Comparison of ENCODE assay signal across 8 cellular contexts in the genomic region with DNA sequence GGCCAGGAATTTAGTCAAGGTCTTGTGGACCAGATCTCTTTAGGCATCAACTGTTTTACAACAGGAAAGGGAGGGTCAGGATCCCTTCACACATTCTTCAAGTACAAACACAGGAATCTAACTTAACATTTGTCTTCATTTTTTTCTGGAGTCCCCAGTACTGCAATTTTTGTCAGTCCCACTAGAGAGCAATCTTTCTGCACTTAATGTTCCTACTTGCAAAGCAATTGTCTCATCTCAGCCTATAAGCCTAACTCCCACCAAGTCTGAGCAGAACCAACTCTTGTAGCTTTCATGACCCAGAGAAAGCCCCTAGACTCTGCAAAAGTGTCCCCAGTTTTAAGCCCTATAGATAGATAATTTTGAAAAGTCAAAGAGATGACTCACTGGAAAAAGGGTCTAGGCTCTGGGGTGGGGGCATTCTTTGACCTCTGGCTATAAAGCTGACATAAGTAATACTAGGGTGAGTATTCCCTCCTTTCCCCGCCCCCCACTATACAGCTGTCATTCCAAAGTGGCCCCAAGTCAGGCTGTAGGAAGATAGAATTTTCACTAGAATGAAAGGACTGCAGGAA. TPM values are rescaled to one million over a fixed set of nuclear protein-coding genes. Genes with fewer than 3 reads are reported as not detected.
DNase-seq lines count a peak whose midpoint lies in the region; ATAC-seq, FAIRE-seq and TF ChIP-seq lines count a peak whose summit lies in the region.

No MANE protein-coding gene starts in this region.

- ATAC-seq in body of pancreas (no peak), HepG2 (peak; percentile 49), HG03354 (IDR thresholded peaks at IDR 0.05; ENCODE audit: poor library complexity, severe bottlenecking, unreplicated experiment) (no peak), GM19463 (IDR thresholded peaks at IDR 0.05; ENCODE audit: unreplicated experiment) (no peak), HG02870 (IDR thresholded peaks at IDR 0.05; ENCODE audit: unreplicated experiment) (no peak)

- H3K9me3 ChIP-seq in body of pancreas (no peaks in the 10 kb centered on the region), HepG2 (ENCODE audit: low read length) (no peaks in the 10 kb centered on the region)

- H3K27me3 ChIP-seq in HL-60 (ENCODE audit: insufficient read depth, poor library complexity, severe bottlenecking) = no peaks in the 10 kb centered on the region
- no peaks in the 10 kb centered on the region for H3K27me3 ChIP-seq in body of pancreas
- peaks cover 3 to 9% of the 10 kb centered on the region in 2 experiments; a peak in 3 of 5 replicates for H3K27me3 ChIP-seq in HepG2 (ENCODE audit: control insufficient read depth in 1 of 2, insufficient read depth in 2 of 2, low read length in 2 of 2)

- FAIRE-seq in HepG2 (lab: Jason Lieb, UNC) = peak; percentile 85

- H3K4me3 ChIP-seq in HL-60 (replicated peaks; ENCODE audit: insufficient read depth, low read length) (no peak overlapping the region), body of pancreas (no peak overlapping the region), HepG2 (replicated peaks in 1 of 3; ENCODE audit: insufficient read depth in 1 of 3, low read depth in 2 of 3, low read length in 3 of 3) (peak overlapping the region in 1 of 3 experiments; percentile 7; a peak in 1 of 6 replicates)

- DNase-seq in DMS153 (lab: John Stamatoyannopoulos, UW) = peak; percentile 33
- peak in 1 of 2 experiments; percentile 59 for DNase-seq in HL-60 (ENCODE audit: low read depth in 1 of 2, low spot score in 1 of 2)
- DNase-seq in NOMO-1 treated with DMSO at 0.1 percent for 48 hours (lab: John Stamatoyannopoulos, UW; ENCODE audit: unreplicated experiment) = peak; percentile 81
- DNase-seq in body of pancreas = no peak
- DNase-seq in HepG2 (ENCODE audit: low spot score) = peak; percentile 59

- no peak overlapping the region for H2AFZ ChIP-seq in HepG2 (ENCODE audit: low read length)

- H3K27ac ChIP-seq in HL-60 (replicated peaks) (no peak overlapping the region), body of pancreas (no peak overlapping the region), HepG2 (ENCODE audit: extremely low read length, insufficient read depth, low read length) (no peak overlapping the region)

- CTCF ChIA-PET in HepG2 (lab: Yijun Ruan, JAX; ENCODE audit: low intra/inter-chr PET ratio, low total read pairs) = interaction anchor here (1.1 to 4.6 kb wide), 3 partner anchors 54 to 104 kb away, joined by 3 to 72 read pairs (median 4); no protein-coding TSS in a partner anchor

- peak; percentile 46; the same call in 1 of the 2 replicates for TF ChIP-seq RAD21 in HepG2 (CRISPR knock-in tag; IDR thresholded peaks at IDR 0.05)

- H3K9ac ChIP-seq in HepG2 (ENCODE audit: insufficient read depth, low read depth, low read length) = no peak overlapping the region

- BruUV-seq in HepG2 (replicated peaks; lab: Mats Ljungman, UMichigan) = no TSS peak

- H3K36me3 ChIP-seq in body of pancreas (replicated peaks in 1 of 2; ENCODE audit: insufficient read depth in 1 of 2, low read depth in 2 of 2) = no peaks in the 10 kb centered on the region
- peaks cover 6 to 16% of the 10 kb centered on the region in 2 experiments for H3K36me3 ChIP-seq in HepG2 (replicated peaks in 1 of 2; ENCODE audit: control insufficient read depth in 1 of 2, insufficient read depth in 2 of 2, low read length in 2 of 2)

- H3K4me1 ChIP-seq in body of pancreas (peaks cover 14% of the 10 kb centered on the region), HepG2 (ENCODE audit: insufficient read depth, low read length) (peaks cover 42% of the 10 kb centered on the region)

- H3K4me2 ChIP-seq in HepG2 (ENCODE audit: low read depth, low read length) = peak overlapping the region; percentile 66

- POLR2A ChIA-PET in HepG2 (lab: Yijun Ruan, JAX) = interaction anchor here (0.5 to 1.7 kb wide), 4 partner anchors 10 to 314 kb away, joined by 3 to 7 read pairs (median 4); no protein-coding TSS in a partner anchor

- TF ChIP-seq CTCF in HL-60 (IDR thresholded peaks at IDR 0.05; ENCODE audit: insufficient read depth, low read length) (peak; percentile 62), body of pancreas (IDR thresholded peaks at IDR 0.05) (peak in 5 of 7 experiments; percentile 12 to 56 (median 38)), HepG2 (CRISPR knock-in tag; IDR thresholded peaks at IDR 0.05) (peak; percentile 79)

- H4K20me1 ChIP-seq in HepG2 (ENCODE audit: insufficient read depth, low read length) = no peaks in the 10 kb centered on the region

- no peak for TF ChIP-seq EP300 in HepG2 (IDR thresholded peaks at IDR 0.05; ENCODE audit: low read depth in 2 of 2, low read length in 2 of 2)
- no peak for TF ChIP-seq EP300 in HepG2 (CRISPR knock-in tag; IDR thresholded peaks at IDR 0.05; ENCODE audit: borderline replicate concordance)

- peaks cover 14% of the 10 kb centered on the region for H3K79me2 ChIP-seq in HepG2 (ENCODE audit: insufficient read depth, low read length)

- 10 to 25% methylated on average over 1 of the region's 1 CpG for WGBS in body of pancreas, 2 donors
- 0% methylated on average over 1 of the region's 1 CpG for WGBS in HepG2 (ENCODE audit: low lambda C conversion rate)

- TF ChIP-seq POLR2A in body of pancreas (IDR thresholded peaks at IDR 0.05) = no peak
- no peak for TF ChIP-seq POLR2A in HepG2 (IDR thresholded peaks at IDR 0.05; ENCODE audit: insufficient read depth in 1 of 2, low read depth in 2 of 2, low read length in 2 of 2)

- in situ Hi-C loops in HepG2 (cut with HindIII; ENCODE audit: extremely low pct_ligation_motif_present, low pct_unique_long_range_greater_than_20kb) = loop anchor here (5.0 kb wide), 2 partner anchors 44 to 104 kb away; partner anchors contain the start of genes MYO1A and STAT6

- intact Hi-C loops in body of pancreas (cut with DNase I) = no loop called here
- intact Hi-C loops in HepG2 (cut with micrococcal nuclease; ENCODE audit: unreplicated experiment) = loop anchor here (1.0 to 2.0 kb wide), 2 partner anchors 54 to 105 kb away; no protein-coding TSS in a partner anchor

RNA-seq across cellular contexts. Expression of gene ZBTB39, which starts 1.9 kb away (rescaled TPM):
- total RNA-seq in body of pancreas (1 to 10 TPM; 3.6 to 5.2 TPM), HepG2 (2016; rRNA removed; fragmentation: Illumina TruSeq; extraction: Trizol) (6.5 and 8.1 TPM in 2 replicates)
- total RNA-seq in HepG2 (2016; cell fraction: cytosol; rRNA removed; fragmentation: Illumina TruSeq; extraction: Trizol; ENCODE audit: low read depth) = 0.79 and 0.91 TPM in 2 replicates
- total RNA-seq in HepG2 (2016; cell fraction: insoluble cytoplasmic fraction; rRNA removed; fragmentation: Illumina TruSeq; extraction: Trizol) = 6.5 and 7.2 TPM in 2 replicates
- total RNA-seq in HepG2 (2016; cell fraction: membrane; rRNA removed; fragmentation: Illumina TruSeq; extraction: Trizol) = 3.6 and 4.0 TPM in 2 replicates
- 5.7 and 6.7 TPM in 2 replicates for total RNA-seq in HepG2 (2016; cell fraction: nucleus; rRNA removed; fragmentation: Illumina TruSeq; extraction: Trizol)
- polyA plus RNA-seq in HepG2 (2011; rRNA removed) = 6.4 and 6.9 TPM in 2 replicates
- 4.9 and 5.8 TPM in 2 replicates for polyA plus RNA-seq in HepG2 (2011; cell fraction: cytosol; rRNA removed)
- polyA plus RNA-seq in HepG2 (2011; cell fraction: nucleus; rRNA removed) = 7.9 and 8.5 TPM in 2 replicates
- polyA plus RNA-seq in HepG2 (2012) = 4.4 and 4.7 TPM in 2 replicates
- polyA plus RNA-seq in HepG2 (2016; cell fraction: cytosol; fragmentation: Illumina TruSeq; extraction: Trizol; ENCODE audit: low read depth) = 0.19 and 0.26 TPM in 2 replicates
- polyA plus RNA-seq in HepG2 (2016; cell fraction: insoluble cytoplasmic fraction; fragmentation: Illumina TruSeq; extraction: Trizol; ENCODE audit: low read depth) = 4.5 and 5.7 TPM in 2 replicates
- 1.3 and 1.5 TPM in 2 replicates for polyA plus RNA-seq in HepG2 (2016; cell fraction: membrane; fragmentation: Illumina TruSeq; extraction: Trizol; ENCODE audit: low read depth)
- polyA plus RNA-seq in HepG2 (2016; cell fraction: nucleus; fragmentation: Illumina TruSeq; extraction: Trizol; ENCODE audit: insufficient read depth, low read depth) = 7.1 and 8.3 TPM in 2 replicates
- polyA minus RNA-seq in HepG2 (2011; rRNA and poly(A)+ RNA removed; ENCODE audit: low replicate concordance) = 10.0 and 11.4 TPM in 2 replicates
- 6.2 and 6.7 TPM in 2 replicates for polyA minus RNA-seq in HepG2 (2011; cell fraction: cytosol; rRNA and poly(A)+ RNA removed)
- polyA minus RNA-seq in HepG2 (2011; cell fraction: nucleus; rRNA and poly(A)+ RNA removed) = 8.6 and 10.3 TPM in 2 replicates

RNA-seq across cellular contexts. Expression of gene TAC3, which starts 8.1 kb away (rescaled TPM):
- total RNA-seq in body of pancreas (not detected), HepG2 (2016; rRNA removed; fragmentation: Illumina TruSeq; extraction: Trizol) (0.15 TPM in 1 of 2 replicates, not detected in the other)
- total RNA-seq in HepG2 (2016; cell fraction: cytosol; rRNA removed; fragmentation: Illumina TruSeq; extraction: Trizol; ENCODE audit: low read depth) = not detected in 2 replicates
- 0.19 TPM in 1 of 2 replicates, not detected in the other for total RNA-seq in HepG2 (2016; cell fraction: insoluble cytoplasmic fraction; rRNA removed; fragmentation: Illumina TruSeq; extraction: Trizol)
- total RNA-seq in HepG2 (2016; cell fraction: membrane; rRNA removed; fragmentation: Illumina TruSeq; extraction: Trizol) = not detected in 2 replicates
- total RNA-seq in HepG2 (2016; cell fraction: nucleus; rRNA removed; fragmentation: Illumina TruSeq; extraction: Trizol) = not detected in 2 replicates
- polyA plus RNA-seq in HepG2 (2011; rRNA removed) = 0.13 and 0.25 TPM in 2 replicates
- 0.14 TPM in 1 of 2 replicates, not detected in the other for polyA plus RNA-seq in HepG2 (2011; cell fraction: cytosol; rRNA removed)
- polyA plus RNA-seq in HepG2 (2011; cell fraction: nucleus; rRNA removed) = 0.59 and 0.64 TPM in 2 replicates
- 0.21 TPM in 1 of 2 replicates, not detected in the other for polyA plus RNA-seq in HepG2 (2012)
- not detected in 2 replicates for polyA plus RNA-seq in HepG2 (2016; cell fraction: cytosol; fragmentation: Illumina TruSeq; extraction: Trizol; ENCODE audit: low read depth)
- polyA plus RNA-seq in HepG2 (2016; cell fraction: insoluble cytoplasmic fraction; fragmentation: Illumina TruSeq; extraction: Trizol; ENCODE audit: low read depth) = 0.43 TPM in 1 of 2 replicates, not detected in the other
- polyA plus RNA-seq in HepG2 (2016; cell fraction: membrane; fragmentation: Illumina TruSeq; extraction: Trizol; ENCODE audit: low read depth) = not detected in 2 replicates
- polyA plus RNA-seq in HepG2 (2016; cell fraction: nucleus; fragmentation: Illumina TruSeq; extraction: Trizol; ENCODE audit: insufficient read depth, low read depth) = 1.00 TPM in 1 of 2 replicates, not detected in the other
- polyA minus RNA-seq in HepG2 (2011; rRNA and poly(A)+ RNA removed; ENCODE audit: low replicate concordance) = not detected in 2 replicates
- not detected in 2 replicates for polyA minus RNA-seq in HepG2 (2011; cell fraction: cytosol; rRNA and poly(A)+ RNA removed)
- polyA minus RNA-seq in HepG2 (2011; cell fraction: nucleus; rRNA and poly(A)+ RNA removed) = not detected in 2 replicates

RNA-seq across cellular contexts. Expression of gene MYO1A, which starts 41.7 kb away (rescaled TPM):
- total RNA-seq in body of pancreas (1 to 10 TPM in 1 of 2 donors, not detected in 1; 1.8 TPM), HepG2 (2016; rRNA removed; fragmentation: Illumina TruSeq; extraction: Trizol) (5.3 TPM in 2 replicates)
- 0.61 and 0.62 TPM in 2 replicates for total RNA-seq in HepG2 (2016; cell fraction: cytosol; rRNA removed; fragmentation: Illumina TruSeq; extraction: Trizol; ENCODE audit: low read depth)
- total RNA-seq in HepG2 (2016; cell fraction: insoluble cytoplasmic fraction; rRNA removed; fragmentation: Illumina TruSeq; extraction: Trizol) = 2.6 and 4.1 TPM in 2 replicates
- 0.69 and 0.71 TPM in 2 replicates for total RNA-seq in HepG2 (2016; cell fraction: membrane; rRNA removed; fragmentation: Illumina TruSeq; extraction: Trizol)
- 2.9 and 4.9 TPM in 2 replicates for total RNA-seq in HepG2 (2016; cell fraction: nucleus; rRNA removed; fragmentation: Illumina TruSeq; extraction: Trizol)
- polyA plus RNA-seq in HepG2 (2011; rRNA removed) = 6.0 and 10.6 TPM in 2 replicates
- polyA plus RNA-seq in HepG2 (2011; cell fraction: cytosol; rRNA removed) = 2.8 and 3.1 TPM in 2 replicates
- 26.7 and 34.0 TPM in 2 replicates for polyA plus RNA-seq in HepG2 (2011; cell fraction: nucleus; rRNA removed)
- polyA plus RNA-seq in HepG2 (2012) = 6.9 and 13.6 TPM in 2 replicates
- polyA plus RNA-seq in HepG2 (2016; cell fraction: cytosol; fragmentation: Illumina TruSeq; extraction: Trizol; ENCODE audit: low read depth) = 0.20 and 0.40 TPM in 2 replicates
- 2.6 TPM in 2 replicates for polyA plus RNA-seq in HepG2 (2016; cell fraction: insoluble cytoplasmic fraction; fragmentation: Illumina TruSeq; extraction: Trizol; ENCODE audit: low read depth)
- polyA plus RNA-seq in HepG2 (2016; cell fraction: membrane; fragmentation: Illumina TruSeq; extraction: Trizol; ENCODE audit: low read depth) = 0.34 and 1.5 TPM in 2 replicates
- polyA plus RNA-seq in HepG2 (2016; cell fraction: nucleus; fragmentation: Illumina TruSeq; extraction: Trizol; ENCODE audit: insufficient read depth, low read depth) = 7.9 and 10.3 TPM in 2 replicates
- 0.28 and 14.9 TPM in 2 replicates for polyA minus RNA-seq in HepG2 (2011; rRNA and poly(A)+ RNA removed; ENCODE audit: low replicate concordance)
- polyA minus RNA-seq in HepG2 (2011; cell fraction: cytosol; rRNA and poly(A)+ RNA removed) = 2.3 and 3.9 TPM in 2 replicates
- polyA minus RNA-seq in HepG2 (2011; cell fraction: nucleus; rRNA and poly(A)+ RNA removed) = 11.2 and 13.8 TPM in 2 replicates

RNA-seq across cellular contexts. Expression of gene RDH16, which starts 50.8 kb away (rescaled TPM):
- total RNA-seq in body of pancreas = 1 to 10 TPM in 1 of 2 donors, under 1 TPM in 1; 0.99 to 1.3 TPM
- 0.07 and 0.13 TPM in 2 replicates for total RNA-seq in HepG2 (2016; rRNA removed; fragmentation: Illumina TruSeq; extraction: Trizol)
- total RNA-seq in HepG2 (2016; cell fraction: cytosol; rRNA removed; fragmentation: Illumina TruSeq; extraction: Trizol; ENCODE audit: low read depth) = not detected in 2 replicates
- total RNA-seq in HepG2 (2016; cell fraction: insoluble cytoplasmic fraction; rRNA removed; fragmentation: Illumina TruSeq; extraction: Trizol) = 0.09 and 0.22 TPM in 2 replicates
- total RNA-seq in HepG2 (2016; cell fraction: membrane; rRNA removed; fragmentation: Illumina TruSeq; extraction: Trizol) = 0.07 and 0.09 TPM in 2 replicates
- total RNA-seq in HepG2 (2016; cell fraction: nucleus; rRNA removed; fragmentation: Illumina TruSeq; extraction: Trizol) = 0.34 TPM in 1 of 2 replicates, not detected in the other
- polyA plus RNA-seq in HepG2 (2011; rRNA removed) = 0.05 TPM in 2 replicates
- 0.04 and 0.05 TPM in 2 replicates for polyA plus RNA-seq in HepG2 (2011; cell fraction: cytosol; rRNA removed)
- polyA plus RNA-seq in HepG2 (2011; cell fraction: nucleus; rRNA removed) = 0.23 and 0.26 TPM in 2 replicates
- 0.09 and 0.50 TPM in 2 replicates for polyA plus RNA-seq in HepG2 (2012)
- 0.09 TPM in 1 of 2 replicates, not detected in the other for polyA plus RNA-seq in HepG2 (2016; cell fraction: cytosol; fragmentation: Illumina TruSeq; extraction: Trizol; ENCODE audit: low read depth)
- 0.19 TPM in 1 of 2 replicates, not detected in the other for polyA plus RNA-seq in HepG2 (2016; cell fraction: insoluble cytoplasmic fraction; fragmentation: Illumina TruSeq; extraction: Trizol; ENCODE audit: low read depth)
- polyA plus RNA-seq in HepG2 (2016; cell fraction: membrane; fragmentation: Illumina TruSeq; extraction: Trizol; ENCODE audit: low read depth) = 0.08 and 0.13 TPM in 2 replicates
- 0.25 and 0.44 TPM in 2 replicates for polyA plus RNA-seq in HepG2 (2016; cell fraction: nucleus; fragmentation: Illumina TruSeq; extraction: Trizol; ENCODE audit: insufficient read depth, low read depth)
- 0.18 TPM in 1 of 2 replicates, not detected in the other for polyA minus RNA-seq in HepG2 (2011; rRNA and poly(A)+ RNA removed; ENCODE audit: low replicate concordance)
- not detected in 2 replicates for polyA minus RNA-seq in HepG2 (2011; cell fraction: cytosol; rRNA and poly(A)+ RNA removed)
- 0.13 and 0.37 TPM in 2 replicates for polyA minus RNA-seq in HepG2 (2011; cell fraction: nucleus; rRNA and poly(A)+ RNA removed)

Comparison
In these comparisons a context has a peak if more than half of its experiments do, and no peak if none do; other contexts are left out.
1. DNase-seq: peak in DMS153 (single experiment), NOMO-1 treated with DMSO at 0.1 percent for 48 hours (single experiment) and HepG2 (single experiment); none in body of pancreas (0 of 4).
2. Peak in every context shown above with its lines, with median percentiles within 50 percentile points of each other: CTCF ChIP-seq.